In the genomic region with DNA sequence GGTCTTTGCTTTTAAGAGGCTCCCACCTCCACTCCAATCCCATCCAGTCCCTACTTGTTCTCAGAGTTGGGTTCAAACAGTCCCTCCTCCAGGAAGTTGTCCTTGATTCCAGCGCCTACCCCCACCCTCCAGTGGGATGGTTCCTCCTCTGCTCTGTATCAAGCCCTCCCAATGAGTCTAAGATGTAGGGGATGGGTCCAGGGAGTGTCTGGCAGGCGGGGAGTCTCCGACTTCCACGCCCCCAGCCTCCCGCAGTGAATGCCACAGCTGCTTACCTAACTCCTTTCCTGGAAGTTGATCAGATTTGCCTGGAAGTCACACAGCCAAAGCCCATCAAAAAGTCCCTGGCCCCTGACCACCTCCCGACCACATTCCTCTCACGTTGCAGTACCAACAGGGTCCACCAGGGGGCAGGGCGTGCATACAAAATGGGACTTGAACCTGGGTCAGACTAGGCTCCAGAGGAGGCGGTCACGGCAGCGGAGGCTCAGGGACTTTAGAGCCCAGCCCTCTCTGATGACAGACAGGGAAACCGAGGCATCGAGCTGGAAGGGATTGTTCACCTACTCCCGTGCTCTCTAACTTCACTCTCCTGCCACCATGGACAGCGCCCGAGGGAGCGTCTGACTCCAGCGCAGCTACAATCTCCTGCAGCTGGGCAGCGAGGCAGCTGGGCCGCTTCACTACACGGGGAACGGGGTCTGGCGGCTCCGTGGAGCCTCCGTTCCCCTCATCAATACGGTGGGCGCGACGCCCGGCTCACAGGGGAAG, we compare ENCODE assay signal across 8 cellular contexts. TPM values are rescaled to one million over a fixed set of nuclear protein-coding genes. Genes with fewer than 3 reads are reported as not detected.
A peak's percentile ranks its signal among the peaks of the same experiment; 100 is the strongest.
DNase-seq lines count a peak whose midpoint lies in the region; ATAC-seq and TF ChIP-seq lines count a peak whose summit lies in the region.

No MANE protein-coding gene starts in this region.

- peak; percentile 21 for ATAC-seq in activated naive CD8-positive, alpha-beta T cell treated with anti-CD3 and anti-CD28 coated beads, Interleukin-2, amount 50 U/mL, for 24 hours
- peak; percentile 61 to 85 (median 73) for ATAC-seq in heart right ventricle
- ATAC-seq in HG02970 (IDR thresholded peaks at IDR 0.05; ENCODE audit: low FRiP score, unreplicated experiment) = no peak

- peaks cover 21% of the 10 kb centered on the region for H3K4me1 Mint-ChIP-seq in activated naive CD8-positive, alpha-beta T cell treated with anti-CD3 and anti-CD28 coated beads, Interleukin-2, amount 50 U/mL, for 24 hours
- H3K4me1 Mint-ChIP-seq in progenitor cell of endocrine pancreas (ENCODE audit: low read depth) = peaks cover 36% of the 10 kb centered on the region

- peak; percentile 74 for TF ChIP-seq RAD21 in SK-N-SH (IDR thresholded peaks at IDR 0.05; ENCODE audit: low read length)

- intact Hi-C loops in heart right ventricle (cut with DNase I) = no loop called here
- intact Hi-C loops in vagina (cut with DNase I) = no loop called here

- H3K9me3 ChIP-seq in SK-N-SH (no peaks in the 10 kb centered on the region), heart right ventricle (no peaks in the 10 kb centered on the region), vagina (no peaks in the 10 kb centered on the region)

- H3K36me3 Mint-ChIP-seq in activated naive CD8-positive, alpha-beta T cell treated with anti-CD3 and anti-CD28 coated beads, Interleukin-2, amount 50 U/mL, for 24 hours (ENCODE audit: low read depth) = no peaks in the 10 kb centered on the region
- H3K36me3 Mint-ChIP-seq in progenitor cell of endocrine pancreas (ENCODE audit: insufficient read depth) = no peaks in the 10 kb centered on the region

- no peaks in the 10 kb centered on the region for H3K79me2 ChIP-seq in SK-N-SH (ENCODE audit: insufficient read depth)

- no peak for TF ChIP-seq POLR2A in vagina (IDR thresholded peaks at IDR 0.05)

- CTCF ChIA-PET in SK-N-SH (lab: Yijun Ruan, JAX) = interaction anchor here (0.6 to 6.0 kb wide), 39 partner anchors 11 to 688 kb away, joined by 3 to 112 read pairs (median 4); a partner anchor contains a TSS

- POLR2A ChIA-PET in SK-N-SH (lab: Yijun Ruan, JAX) = interaction anchor here (0.7 kb wide), 1 partner anchor 18 kb away, joined by 3 read pairs; no protein-coding TSS in a partner anchor

- H2AFZ ChIP-seq in SK-N-SH (ENCODE audit: low read depth) = no peak overlapping the region

- no peak overlapping the region for H3K4me3 Mint-ChIP-seq in activated naive CD8-positive, alpha-beta T cell treated with anti-CD3 and anti-CD28 coated beads, Interleukin-2, amount 50 U/mL, for 24 hours
- H3K4me3 Mint-ChIP-seq in progenitor cell of endocrine pancreas (ENCODE audit: low read depth) = no peak overlapping the region

- H3K4me1 ChIP-seq in SK-N-SH (ENCODE audit: control insufficient read depth in 1 of 2, insufficient read depth in 2 of 2, low read depth in 1 of 2, low read length in 1 of 2) (peaks cover 0 to 7% of the 10 kb centered on the region in 2 experiments; a peak in 1 of 4 replicates), heart right ventricle (peaks cover 0 to 8% (median 0%) of the 10 kb centered on the region in 9 donors), vagina (peaks cover 7% of the 10 kb centered on the region)

- no peaks in the 10 kb centered on the region for H3K36me3 ChIP-seq in SK-N-SH (replicated peaks in 1 of 2; ENCODE audit: control insufficient read depth in 1 of 2, insufficient read depth in 2 of 2, low read length in 1 of 2)
- H3K36me3 ChIP-seq in heart right ventricle = no peaks in the 10 kb centered on the region
- no peaks in the 10 kb centered on the region for H3K36me3 ChIP-seq in vagina

- H3K9me3 Mint-ChIP-seq in activated naive CD8-positive, alpha-beta T cell treated with anti-CD3 and anti-CD28 coated beads, Interleukin-2, amount 50 U/mL, for 24 hours = no peaks in the 10 kb centered on the region
- no peaks in the 10 kb centered on the region for H3K9me3 Mint-ChIP-seq in progenitor cell of endocrine pancreas (ENCODE audit: low read depth)

- H3K27me3 ChIP-seq in SK-N-SH (ENCODE audit: insufficient read depth) (no peaks in the 10 kb centered on the region), heart right ventricle (peaks cover 0 to 37% (median 17%) of the 10 kb centered on the region in 7 donors), vagina (no peaks in the 10 kb centered on the region)

- H3K27me3 Mint-ChIP-seq in activated naive CD8-positive, alpha-beta T cell treated with anti-CD3 and anti-CD28 coated beads, Interleukin-2, amount 50 U/mL, for 24 hours = peaks cover 15% of the 10 kb centered on the region
- no peaks in the 10 kb centered on the region for H3K27me3 Mint-ChIP-seq in progenitor cell of endocrine pancreas

- H3K27ac ChIP-seq in SK-N-SH (ENCODE audit: low read depth in 2 of 2, low read length in 1 of 2) (no peak overlapping the region), heart right ventricle (no peak overlapping the region), vagina (no peak overlapping the region)

- no peaks in the 10 kb centered on the region for H3F3A ChIP-seq in SK-N-SH (replicated peaks; ENCODE audit: insufficient read depth)

- H3K4me2 ChIP-seq in SK-N-SH = peak overlapping the region; percentile 55; the same call in 1 of the 2 replicates

- H4K20me1 ChIP-seq in SK-N-SH (ENCODE audit: insufficient read depth) = no peaks in the 10 kb centered on the region

- TF ChIP-seq CTCF in GM12873 (IDR thresholded peaks at IDR 0.05; ENCODE audit: insufficient read depth, low read depth, low read length, missing control alignments) (peak; percentile 98), LNCAP (IDR thresholded peaks at IDR 0.05) (peak; percentile 99), SK-N-SH (IDR thresholded peaks at IDR 0.05) (peak; percentile 99), heart right ventricle (IDR thresholded peaks at IDR 0.05) (peak; percentile 76 to 98 (median 93)), progenitor cell of endocrine pancreas (IDR thresholded peaks at IDR 0.05; ENCODE audit: unreplicated experiment) (peak; percentile 97), vagina (IDR thresholded peaks at IDR 0.05) (peak; percentile 52 to 72 (median 71))

- no peak overlapping the region for H3K9ac ChIP-seq in SK-N-SH

- 4% methylated on average over 10 of the region's 30 CpGs for WGBS in SK-N-SH (ENCODE audit: low lambda C conversion rate)
- WGBS in heart right ventricle, 2 donors = 3 to 5% methylated on average over 30 of the region's 30 CpGs

- H3K4me3 ChIP-seq in SK-N-SH (ENCODE audit: low read depth in 2 of 2, low read length in 1 of 2) = peak overlapping the region; percentile 34 to 46; a peak in 3 of 4 replicates
- H3K4me3 ChIP-seq in heart right ventricle = no peak overlapping the region
- H3K4me3 ChIP-seq in vagina = peak overlapping the region in 1 of 2 donors; percentile 4

- DNase-seq in SK-N-SH (peak; percentile 89), heart right ventricle (peak; percentile 65 to 68), progenitor cell of endocrine pancreas (ENCODE audit: low spot score, unreplicated experiment) (peak; percentile 63), vagina (ENCODE audit: extremely low spot score in 2 of 2) (no peak)
- peak; percentile 83 for DNase-seq in activated naive CD8-positive, alpha-beta T cell treated with anti-CD3 and anti-CD28 coated beads, Interleukin-2, amount 50 U/mL, for 24 hours

- no peaks in the 10 kb centered on the region for H3K9me2 ChIP-seq in SK-N-SH

- no peak for TF ChIP-seq EP300 in SK-N-SH (IDR thresholded peaks at IDR 0.05; ENCODE audit: borderline replicate concordance in 1 of 2, low read depth in 1 of 2, low read length in 1 of 2)

- no peak overlapping the region for H3K27ac Mint-ChIP-seq in activated naive CD8-positive, alpha-beta T cell treated with anti-CD3 and anti-CD28 coated beads, Interleukin-2, amount 50 U/mL, for 24 hours
- peak overlapping the region; percentile 33 for H3K27ac Mint-ChIP-seq in progenitor cell of endocrine pancreas

TF ChIP-seq in SK-N-SH, 30 proteins besides CTCF, POLR2A, EP300 and RAD21 (continues in another document):
- TF ChIP-seq, protein P1, sequence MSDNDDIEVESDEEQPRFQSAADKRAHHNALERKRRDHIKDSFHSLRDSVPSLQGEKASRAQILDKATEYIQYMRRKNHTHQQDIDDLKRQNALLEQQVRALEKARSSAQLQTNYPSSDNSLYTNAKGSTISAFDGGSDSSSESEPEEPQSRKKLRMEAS (IDR thresholded peaks at IDR 0.05; ENCODE audit: low read depth) = 0 out of 2 replicates have a peak, but pooled peaks have one; percentile 22
- TF ChIP-seq, protein P2, sequence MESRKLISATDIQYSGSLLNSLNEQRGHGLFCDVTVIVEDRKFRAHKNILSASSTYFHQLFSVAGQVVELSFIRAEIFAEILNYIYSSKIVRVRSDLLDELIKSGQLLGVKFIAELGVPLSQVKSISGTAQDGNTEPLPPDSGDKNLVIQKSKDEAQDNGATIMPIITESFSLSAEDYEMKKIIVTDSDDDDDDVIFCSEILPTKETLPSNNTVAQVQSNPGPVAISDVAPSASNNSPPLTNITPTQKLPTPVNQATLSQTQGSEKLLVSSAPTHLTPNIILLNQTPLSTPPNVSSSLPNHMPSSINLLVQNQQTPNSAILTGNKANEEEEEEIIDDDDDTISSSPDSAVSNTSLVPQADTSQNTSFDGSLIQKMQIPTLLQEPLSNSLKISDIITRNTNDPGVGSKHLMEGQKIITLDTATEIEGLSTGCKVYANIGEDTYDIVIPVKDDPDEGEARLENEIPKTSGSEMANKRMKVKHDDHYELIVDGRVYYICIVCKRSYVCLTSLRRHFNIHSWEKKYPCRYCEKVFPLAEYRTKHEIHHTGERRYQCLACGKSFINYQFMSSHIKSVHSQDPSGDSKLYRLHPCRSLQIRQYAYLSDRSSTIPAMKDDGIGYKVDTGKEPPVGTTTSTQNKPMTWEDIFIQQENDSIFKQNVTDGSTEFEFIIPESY (IDR thresholded peaks at IDR 0.05; ENCODE audit: borderline replicate concordance, low read depth) = no peak
- TF ChIP-seq MEF2A (IDR thresholded peaks at IDR 0.05; ENCODE audit: borderline replicate concordance, low read depth) (no peak), RCOR1 (IDR thresholded peaks at IDR 0.05; ENCODE audit: low read length) (peak; percentile 19; the same call in 1 of the 2 replicates), SMC3 (IDR thresholded peaks at IDR 0.05; ENCODE audit: low read depth, low read length) (peak; percentile 59)

RNA-seq across cellular contexts. Expression of a gene that starts 25.0 kb away (rescaled TPM):
- 4.9 and 5.8 TPM in 2 replicates for polyA plus RNA-seq in SK-N-SH (2012; rRNA removed)
- polyA plus RNA-seq in SK-N-SH (2012; cell fraction: cytosol; rRNA removed) = 5.8 and 6.2 TPM in 2 replicates
- 5.0 and 9.9 TPM in 2 replicates for polyA plus RNA-seq in SK-N-SH (2012; cell fraction: nucleus; rRNA removed)
- total RNA-seq in heart right ventricle = 10 to 100 TPM in 1 of 10 donors, 1 to 10 TPM in 9; 7.1 to 12.8 (median 8.4) TPM
- 1 to 10 TPM; 4.0 to 4.7 TPM for polyA plus RNA-seq in heart right ventricle
- total RNA-seq in progenitor cell of endocrine pancreas = 12.8 and 14.2 TPM in 2 replicates
- total RNA-seq in vagina = 13.5 TPM

Comparison
In these comparisons a context has a peak if more than half of its experiments do, and no peak if none do; other contexts are left out.
1. DNase-seq: peak in SK-N-SH (single experiment), activated naive CD8-positive, alpha-beta T cell treated with anti-CD3 and anti-CD28 coated beads, Interleukin-2, amount 50 U/mL, for 24 hours (single experiment), heart right ventricle (2 of 2) and progenitor cell of endocrine pancreas (single experiment); none in vagina (0 of 2).
2. H3K4me3 ChIP-seq: peak in SK-N-SH (2 of 2); none in heart right ventricle (0 of 10).
3. Peak in every context shown above with its lines, with median percentiles within 50 percentile points of each other: CTCF ChIP-seq.